In genomic region chr7:28512648-28513435, GRCh38 we compare ENCODE assay signal across 12 cellular contexts.
DNase-seq lines count a peak whose midpoint lies in the region; ATAC-seq, FAIRE-seq and TF ChIP-seq lines count a peak whose summit lies in the region.
"Had no signal": no experiment of that assay in that cellular context is flagged by ENCODE, and none has a peak within 500 bp of the region (broad histone marks: within the 10 kb centered on the region; RNA-seq: fewer than 3 reads in every experiment).

No MANE protein-coding gene starts in this region.

- H3K4me1 Mint-ChIP-seq in dendritic cell treated with granulocyte-macrophage colony-stimulating factor and Interleukin-4, amounts not matched to agents 40 ng/mL and 50 ng/mL, for 4 days (ENCODE audit: low read depth), result peaks cover 50% of the 10 kb centered on the region
- H3K4me1 Mint-ChIP-seq in stimulated activated memory B cell treated with anti-CD40 and anti-IgM and Interleukin-4, amounts not matched to agents 10 μg/mL and 1 μg/mL and 100 μg/mL, for 72 hours, result peaks cover 14% of the 10 kb centered on the region
- H3K4me1 Mint-ChIP-seq: CD4-positive, CD25-positive, alpha-beta regulatory T cell had no signal

- H3K4me1 ChIP-seq in BLaER1 (peaks cover 34% of the 10 kb centered on the region), HEK293 (ENCODE audit: control insufficient read depth, insufficient read depth, low read length) (no peaks in the 10 kb centered on the region), kidney (ENCODE audit: control insufficient read depth in 1 of 2, insufficient read depth in 1 of 2, low read depth in 1 of 2, low read length in 2 of 2) (peaks cover 0 to 2% of the 10 kb centered on the region in 2 donors)

- no peaks in the 10 kb centered on the region for H3K36me3 Mint-ChIP-seq in dendritic cell treated with granulocyte-macrophage colony-stimulating factor and Interleukin-4, amounts not matched to agents 40 ng/mL and 50 ng/mL, for 4 days (ENCODE audit: low read depth)
- no peaks in the 10 kb centered on the region for H3K36me3 Mint-ChIP-seq in stimulated activated memory B cell treated with anti-CD40 and anti-IgM and Interleukin-4, amounts not matched to agents 10 μg/mL and 1 μg/mL and 100 μg/mL, for 72 hours

- H3K27me3 ChIP-seq in BLaER1, result no peaks in the 10 kb centered on the region

- H3K9ac ChIP-seq in BLaER1 (no peak overlapping the region), kidney (ENCODE audit: low read length in 2 of 2) (no peak overlapping the region)

- H4K20me1 ChIP-seq in BLaER1, result no peaks in the 10 kb centered on the region

- no peak overlapping the region for H3K4me3 Mint-ChIP-seq in dendritic cell treated with granulocyte-macrophage colony-stimulating factor and Interleukin-4, amounts not matched to agents 40 ng/mL and 50 ng/mL, for 4 days
- no peak overlapping the region for H3K4me3 Mint-ChIP-seq in stimulated activated memory B cell treated with anti-CD40 and anti-IgM and Interleukin-4, amounts not matched to agents 10 μg/mL and 1 μg/mL and 100 μg/mL, for 72 hours
- H3K4me3 Mint-ChIP-seq: CD4-positive, CD25-positive, alpha-beta regulatory T cell; H9 had no signal

- H3K36me3 ChIP-seq in BLaER1, result no peaks in the 10 kb centered on the region
- peaks cover 0 to 2% of the 10 kb centered on the region in 2 experiments; a peak in 1 of 3 replicates for H3K36me3 ChIP-seq in HEK293 (ENCODE audit: control insufficient read depth in 2 of 2, insufficient read depth in 1 of 2, low read length in 2 of 2)
- no peaks in the 10 kb centered on the region for H3K36me3 ChIP-seq in kidney (ENCODE audit: control insufficient read depth in 1 of 2, insufficient read depth in 2 of 2, low read length in 2 of 2)

- DNase-seq in kidney (no peak), NOMO-1 treated with dmso at 0.1 percent for 144 hours (lab: John Stamatoyannopoulos, UW; ENCODE audit: unreplicated experiment) (no peak)
- DNase-seq: Calu3; CD4-positive, CD25-positive, alpha-beta regulatory T cell; DMS 273 treated with DMSO at 0.1 percent for 48 hours; GOT3; H9 had no signal

- H3K4me3 ChIP-seq in BLaER1 (no peak overlapping the region), HEK293 (ENCODE audit: low read depth, low read length) (no peak overlapping the region), kidney (ENCODE audit: low read length in 2 of 2) (no peak overlapping the region)

- peaks cover 9% of the 10 kb centered on the region for H3K9me3 Mint-ChIP-seq in dendritic cell treated with granulocyte-macrophage colony-stimulating factor and Interleukin-4, amounts not matched to agents 40 ng/mL and 50 ng/mL, for 4 days
- no peaks in the 10 kb centered on the region for H3K9me3 Mint-ChIP-seq in stimulated activated memory B cell treated with anti-CD40 and anti-IgM and Interleukin-4, amounts not matched to agents 10 μg/mL and 1 μg/mL and 100 μg/mL, for 72 hours
- H3K9me3 Mint-ChIP-seq: H9 had no signal

- no peak for ATAC-seq in stimulated activated memory B cell treated with anti-CD40 and anti-IgM and Interleukin-4, amounts not matched to agents 10 μg/mL and 1 μg/mL and 100 μg/mL, for 72 hours
- no peak for ATAC-seq in GM21360 (IDR thresholded peaks at IDR 0.05; ENCODE audit: unreplicated experiment)

- peak overlapping the region; percentile 37 for H3K27ac Mint-ChIP-seq in dendritic cell treated with granulocyte-macrophage colony-stimulating factor and Interleukin-4, amounts not matched to agents 40 ng/mL and 50 ng/mL, for 4 days
- H3K27ac Mint-ChIP-seq in stimulated activated memory B cell treated with anti-CD40 and anti-IgM and Interleukin-4, amounts not matched to agents 10 μg/mL and 1 μg/mL and 100 μg/mL, for 72 hours, result peak overlapping the region; percentile 9
- H3K27ac Mint-ChIP-seq: H9 had no signal

- no peak for FAIRE-seq in kidney (lab: Jason Lieb, UNC)

- POLR2A ChIA-PET in HEK293 (lab: Yijun Ruan, JAX), result no interaction called here

- no peak overlapping the region for H3K27ac ChIP-seq in BLaER1
- H3K27ac ChIP-seq in HEK293 (ENCODE audit: extremely low read depth, low read depth, low read length), result no peak overlapping the region
- no peak overlapping the region for H3K27ac ChIP-seq in kidney (ENCODE audit: low read depth in 2 of 2, low read length in 2 of 2)

- no peak for TF ChIP-seq CTCF in HEK293 (tag by site-specific recombination; IDR thresholded peaks at IDR 0.05)
- TF ChIP-seq CTCF in kidney (IDR thresholded peaks at IDR 0.05; ENCODE audit: borderline replicate concordance, extremely low read depth, insufficient read depth), result no peak

- H3K27me3 Mint-ChIP-seq in dendritic cell treated with granulocyte-macrophage colony-stimulating factor and Interleukin-4, amounts not matched to agents 40 ng/mL and 50 ng/mL, for 4 days, result peaks cover 3% of the 10 kb centered on the region
- peaks cover 21% of the 10 kb centered on the region for H3K27me3 Mint-ChIP-seq in stimulated activated memory B cell treated with anti-CD40 and anti-IgM and Interleukin-4, amounts not matched to agents 10 μg/mL and 1 μg/mL and 100 μg/mL, for 72 hours

- 0 out of 2 replicates have a peak, but pooled peaks cover 6% of the 10 kb centered on the region for H3K9me3 ChIP-seq in BLaER1
- H3K9me3 ChIP-seq in HEK293 (ENCODE audit: control insufficient read depth, insufficient read depth, low read depth, low read length), result no peaks in the 10 kb centered on the region
- H3K9me3 ChIP-seq in kidney (ENCODE audit: control insufficient read depth in 1 of 2, low read length in 2 of 2), result no peaks in the 10 kb centered on the region

- H3K4me2 ChIP-seq in BLaER1, result peak overlapping the region; percentile 6; the same call in 1 of the 2 replicates

- intact Hi-C loops in dendritic cell treated with granulocyte-macrophage colony-stimulating factor and Interleukin-4, amounts not matched to agents 40 ng/mL and 50 ng/mL, for 4 days (cut with micrococcal nuclease), result no loop called here
- intact Hi-C loops in kidney (cut with DNase I), result no loop called here

- CTCF ChIA-PET in HEK293 (lab: Yijun Ruan, JAX), result no interaction called here

TF ChIP-seq in HEK293, 187 proteins besides CTCF, POLR2A, EP300 and RAD21:
- TF ChIP-seq SCRT2 (tag by site-specific recombination; IDR thresholded peaks at IDR 0.05) (0 out of 2 replicates have a peak, but pooled peaks have one; percentile 25), ZNF184 (tag by site-specific recombination; IDR thresholded peaks at IDR 0.05) (no peak), ZSCAN16 (tag by site-specific recombination; IDR thresholded peaks at IDR 0.05) (no peak)
